1 cellular context compared by ENCODE assay signal in the genomic region with DNA sequence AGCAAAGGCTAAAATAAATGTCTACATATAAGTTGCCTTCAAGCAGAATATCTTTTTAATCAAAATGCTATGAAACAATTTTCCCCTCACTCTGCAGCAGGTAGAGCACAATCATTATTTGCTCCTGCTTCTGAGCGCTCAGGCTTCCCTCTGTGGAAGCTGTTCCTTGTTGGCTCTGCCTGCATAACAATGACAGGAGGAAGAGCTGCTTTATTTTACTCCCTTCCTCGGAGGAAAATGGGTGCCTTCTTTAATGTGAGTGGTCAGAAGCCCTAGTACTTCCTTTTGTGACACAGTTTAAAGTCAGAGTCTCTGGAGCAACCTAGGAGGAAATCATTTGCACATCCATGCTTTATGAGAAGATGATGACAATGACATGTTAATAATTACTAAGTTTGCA.
TF ChIP-seq lines count a peak whose summit lies in the region.

No MANE protein-coding gene starts in this region.

TF ChIP-seq in H1, 55 proteins besides CTCF, POLR2A, EP300 and RAD21:
- TF ChIP-seq SP4 (IDR thresholded peaks at IDR 0.05; ENCODE audit: low read length) (no peak), POU5F1 (IDR thresholded peaks at IDR 0.05; ENCODE audit: low read depth, low read length) (peak; percentile 78), KDM1A (IDR thresholded peaks at IDR 0.05; ENCODE audit: borderline replicate concordance, low read length) (no peak)
